ENCODE assay signal across 1 cellular context in the genomic region with DNA sequence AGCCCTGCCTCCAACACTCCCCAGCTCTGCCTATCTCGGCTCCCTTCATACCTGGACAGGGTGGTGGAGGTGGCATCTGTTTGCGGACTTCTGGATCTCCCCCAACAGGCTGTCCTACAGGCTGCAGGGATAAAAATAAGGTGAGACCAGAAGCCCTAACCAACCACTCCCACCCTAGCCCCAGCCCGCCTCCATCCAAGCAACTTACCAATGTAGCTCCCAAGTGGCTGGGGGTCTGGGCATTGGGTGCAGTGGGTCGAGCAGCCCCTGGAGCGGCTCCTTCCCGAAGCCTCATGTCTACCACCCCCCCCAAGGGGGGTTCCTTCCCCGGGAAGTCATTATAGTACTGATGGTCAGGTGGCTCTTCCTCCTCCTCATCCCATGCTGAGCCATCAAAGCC.
TF ChIP-seq lines count a peak whose summit lies in the region.

No MANE protein-coding gene starts in this region.

TF ChIP-seq in K562, 482 proteins besides CTCF, POLR2A, EP300 and RAD21:
- no peak for TF ChIP-seq PHF20 (IDR thresholded peaks at IDR 0.05; ENCODE audit: partially characterized antibody)
- TF ChIP-seq NFRKB (IDR thresholded peaks at IDR 0.05; ENCODE audit: low read depth), result no peak
- TF ChIP-seq POLR2G (IDR thresholded peaks at IDR 0.05; ENCODE audit: low read depth, low read length), result 0 out of 2 replicates have a peak, but pooled peaks have one; percentile 6
TF ChIP-seq in K562: peak in this region for 1.
